In genomic region chr3:175526609-175527280, GRCh38 we compare ENCODE assay signal across 1 cellular context.
TF ChIP-seq lines count a peak whose summit lies in the region.

No MANE protein-coding gene starts in this region.

TF ChIP-seq in IMR-90, 13 proteins besides CTCF, POLR2A, EP300 and RAD21 (continued from another document):
- TF ChIP-seq ELK1 (IDR thresholded peaks at IDR 0.05; ENCODE audit: borderline replicate concordance, low read depth, low read length) = no peak
- TF ChIP-seq RCOR1 (IDR thresholded peaks at IDR 0.05; ENCODE audit: insufficient replicate concordance, low read length) = no peak
- no peak for TF ChIP-seq NFE2L2 (IDR thresholded peaks at IDR 0.05; ENCODE audit: low read depth, low read length)
- no peak for TF ChIP-seq CHD1 (IDR thresholded peaks at IDR 0.05; ENCODE audit: low read depth, low read length)
- no peak for TF ChIP-seq MAFK (IDR thresholded peaks at IDR 0.05; ENCODE audit: low read depth, low read length)
- TF ChIP-seq MAZ (IDR thresholded peaks at IDR 0.05; ENCODE audit: borderline replicate concordance, low read depth, low read length) = no peak
TF ChIP-seq in IMR-90: peak in this region for 0.
